Comparison of ENCODE assay signal across 9 cellular contexts in genomic region chr14:92759300-92759678, GRCh38. TPM values are rescaled to one million over a fixed set of nuclear protein-coding genes. Genes with fewer than 3 reads are reported as not detected.
DNase-seq lines count a peak whose midpoint lies in the region; ATAC-seq lines count a peak whose summit lies in the region.
"Had no signal": no experiment of that assay in that cellular context is flagged by ENCODE, and none has a peak within 500 bp of the region (broad histone marks: within the 10 kb centered on the region; RNA-seq: fewer than 3 reads in every experiment).

No MANE protein-coding gene starts in this region.

- no peak overlapping the region for H3K27ac Mint-ChIP-seq in activated CD4-positive, alpha-beta T cell treated with anti-CD3 and anti-CD28 coated beads, Interleukin-2, amount 10 ng/mL, durations not matched to agents 7 days and 5 days
- peak overlapping the region; percentile 76 for H3K27ac Mint-ChIP-seq in activated T-helper 17 cell treated with anti-CD3 and anti-CD28 coated beads, Interleukin-2, amount 50 U/mL, for 72 hours

- no peak overlapping the region for H3K4me3 Mint-ChIP-seq in activated CD4-positive, alpha-beta T cell treated with anti-CD3 and anti-CD28 coated beads, Interleukin-2, amount 10 ng/mL, durations not matched to agents 7 days and 5 days
- peak overlapping the region; percentile 34 for H3K4me3 Mint-ChIP-seq in activated T-helper 17 cell treated with anti-CD3 and anti-CD28 coated beads, Interleukin-2, amount 50 U/mL, for 72 hours
- H3K4me3 Mint-ChIP-seq: brain had no signal

- intact Hi-C loops in Right ventricle myocardium inferior (cut with DNase I) = loop anchor here (5.0 kb wide), 1 partner anchor 1252 kb away; no protein-coding TSS in a partner anchor

- peaks cover 6% of the 10 kb centered on the region for H3K36me3 Mint-ChIP-seq in activated CD4-positive, alpha-beta T cell treated with anti-CD3 and anti-CD28 coated beads, Interleukin-2, amount 10 ng/mL, durations not matched to agents 7 days and 5 days (ENCODE audit: low read depth)
- H3K36me3 Mint-ChIP-seq in activated T-helper 17 cell treated with anti-CD3 and anti-CD28 coated beads, Interleukin-2, amount 50 U/mL, for 72 hours (ENCODE audit: low read depth) = no peaks in the 10 kb centered on the region
- H3K36me3 Mint-ChIP-seq: brain had no signal

- peaks cover 10% of the 10 kb centered on the region for H3K27me3 Mint-ChIP-seq in activated CD4-positive, alpha-beta T cell treated with anti-CD3 and anti-CD28 coated beads, Interleukin-2, amount 10 ng/mL, durations not matched to agents 7 days and 5 days
- peaks cover 10% of the 10 kb centered on the region for H3K27me3 Mint-ChIP-seq in activated T-helper 17 cell treated with anti-CD3 and anti-CD28 coated beads, Interleukin-2, amount 50 U/mL, for 72 hours

- peak; percentile 53 for DNase-seq in activated CD4-positive, alpha-beta T cell treated with anti-CD3 and anti-CD28 coated beads for 48 hours
- DNase-seq in activated CD4-positive, alpha-beta T cell treated with anti-CD3 and anti-CD28 coated beads, Interleukin-2, amount 10 ng/mL, durations not matched to agents 7 days and 5 days = no peak
- DNase-seq in NCI-H146 treated with DMSO at 0.1 percent for 48 hours (lab: John Stamatoyannopoulos, UW; ENCODE audit: unreplicated experiment) (peak; percentile 26), renal cortical epithelial cell (ENCODE audit: low read depth) (peak; percentile 69), Right ventricle myocardium inferior (ENCODE audit: missing footprints) (no peak), hepatic stellate cell (ENCODE audit: low spot score) (no peak)

- POLR2A ChIA-PET in activated CD4-positive, alpha-beta T cell treated with anti-CD3 and anti-CD28 coated beads, Interleukin-2, amount 10 ng/mL, durations not matched to agents 7 days and 5 days (lab: Charles Lee) = no interaction called here

- CTCF ChIA-PET in activated CD4-positive, alpha-beta T cell treated with anti-CD3 and anti-CD28 coated beads, Interleukin-2, amount 10 ng/mL, durations not matched to agents 7 days and 5 days (lab: Charles Lee) = no interaction called here

- H3K9me3 Mint-ChIP-seq in activated CD4-positive, alpha-beta T cell treated with anti-CD3 and anti-CD28 coated beads, Interleukin-2, amount 10 ng/mL, durations not matched to agents 7 days and 5 days = peaks cover 5% of the 10 kb centered on the region
- no peaks in the 10 kb centered on the region for H3K9me3 Mint-ChIP-seq in activated T-helper 17 cell treated with anti-CD3 and anti-CD28 coated beads, Interleukin-2, amount 50 U/mL, for 72 hours
- H3K9me3 Mint-ChIP-seq: brain had no signal

- H3K4me1 Mint-ChIP-seq in activated CD4-positive, alpha-beta T cell treated with anti-CD3 and anti-CD28 coated beads, Interleukin-2, amount 10 ng/mL, durations not matched to agents 7 days and 5 days = peaks cover 28% of the 10 kb centered on the region
- H3K4me1 Mint-ChIP-seq in activated T-helper 17 cell treated with anti-CD3 and anti-CD28 coated beads, Interleukin-2, amount 50 U/mL, for 72 hours = peaks cover 16% of the 10 kb centered on the region

- ATAC-seq in activated T-helper 17 cell treated with anti-CD3 and anti-CD28 coated beads, Interleukin-2, amount 50 U/mL, for 72 hours (replicated peaks) = peak; percentile 71
- no peak for ATAC-seq in GM21526 (IDR thresholded peaks at IDR 0.05; ENCODE audit: low FRiP score, unreplicated experiment)
- no peak for ATAC-seq in Right ventricle myocardium inferior

RNA-seq across cellular contexts. Expression of gene LGMN, which starts 10.9 kb away (rescaled TPM):
- total RNA-seq in activated CD4-positive, alpha-beta T cell treated with anti-CD3 and anti-CD28 coated beads, Interleukin-2, amount 10 ng/mL, durations not matched to agents 7 days and 5 days = 1 to 10 TPM; 4.7 to 4.8 TPM
- 10 to 100 TPM in 1 of 2 donors, 1 to 10 TPM in 1; 3.6 to 16.5 TPM for total RNA-seq in activated T-helper 17 cell treated with anti-CD3 and anti-CD28 coated beads, Interleukin-2, amount 50 U/mL, for 72 hours
- total RNA-seq in renal cortical epithelial cell (62.2 and 88.1 TPM in 2 replicates), Right ventricle myocardium inferior (122 TPM)

RNA-seq across cellular contexts. Expression of gene GOLGA5, which starts 34.8 kb away (rescaled TPM):
- total RNA-seq in activated CD4-positive, alpha-beta T cell treated with anti-CD3 and anti-CD28 coated beads, Interleukin-2, amount 10 ng/mL, durations not matched to agents 7 days and 5 days = 10 to 100 TPM; 20.4 to 23.1 TPM
- total RNA-seq in activated T-helper 17 cell treated with anti-CD3 and anti-CD28 coated beads, Interleukin-2, amount 50 U/mL, for 72 hours = 10 to 100 TPM; 18.8 to 19.5 TPM
- total RNA-seq in renal cortical epithelial cell = 45.6 and 47.1 TPM in 2 replicates
- 18.9 TPM for total RNA-seq in Right ventricle myocardium inferior

Comparison
In these comparisons a context has a peak if more than half of its experiments do, and no peak if none do; other contexts are left out.
1. DNase-seq: peak in activated CD4-positive, alpha-beta T cell treated with anti-CD3 and anti-CD28 coated beads for 48 hours (single experiment), NCI-H146 treated with DMSO at 0.1 percent for 48 hours (single experiment) and renal cortical epithelial cell (single experiment); none in activated CD4-positive, alpha-beta T cell treated with anti-CD3 and anti-CD28 coated beads, Interleukin-2, amount 10 ng/mL, durations not matched to agents 7 days and 5 days (single experiment), Right ventricle myocardium inferior (single experiment) and hepatic stellate cell (single experiment).